ENCODE assay signal across 10 cellular contexts in the genomic region with DNA sequence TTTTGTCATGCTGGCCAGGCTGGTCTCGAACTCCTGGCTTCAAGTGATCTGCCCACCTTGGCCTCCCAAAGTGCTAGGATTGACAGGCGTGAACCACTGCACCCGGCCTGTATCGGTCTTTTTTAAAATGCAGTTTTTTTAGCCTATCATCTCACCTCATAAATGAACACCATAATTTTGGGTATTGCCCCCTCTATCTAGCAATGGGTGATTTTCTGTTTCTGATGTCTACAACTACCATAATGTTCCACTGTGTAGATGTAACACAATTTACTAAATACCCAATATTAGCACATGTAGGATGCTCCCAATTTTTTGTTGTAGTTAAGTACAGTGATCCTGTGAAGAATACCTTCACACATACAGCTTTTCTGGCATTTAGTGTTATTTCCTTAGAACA. TPM values are rescaled to one million over a fixed set of nuclear protein-coding genes. Genes with fewer than 3 reads are reported as not detected.
DNase-seq lines count a peak whose midpoint lies in the region; ATAC-seq, FAIRE-seq and TF ChIP-seq lines count a peak whose summit lies in the region.
"Had no signal": no experiment of that assay in that cellular context is flagged by ENCODE, and none has a peak within 500 bp of the region (broad histone marks: within the 10 kb centered on the region; RNA-seq: fewer than 3 reads in every experiment).

No MANE protein-coding gene starts in this region.

- no peaks in the 10 kb centered on the region for H3K36me3 ChIP-seq in CD8-positive, alpha-beta T cell (ENCODE audit: insufficient read depth, low read length)
- H3K36me3 ChIP-seq in KMS-11 (ENCODE audit: insufficient read depth) = no peaks in the 10 kb centered on the region
- 0 out of 3 replicates have a peak, but pooled peaks cover 4% of the 10 kb centered on the region for H3K36me3 ChIP-seq in K562 (ENCODE audit: control insufficient read depth, insufficient read depth, low read length)

- peak overlapping the region; percentile 80 for H3K4me3 Mint-ChIP-seq in CD8-positive, alpha-beta T cell
- H3K4me3 Mint-ChIP-seq in naive B cell = peak overlapping the region; percentile 5 to 99 (median 93)

- TF ChIP-seq CTCF in CD8-positive, alpha-beta T cell (IDR thresholded peaks at IDR 0.05) = no peak
- TF ChIP-seq CTCF in KMS-11 (conservative IDR thresholded peaks at IDR 0.05; ENCODE audit: low read depth, low read length) (no peak), K562 (IDR thresholded peaks at IDR 0.05 in 2 of 3, conservative IDR thresholded peaks at IDR 0.05 in 1 of 3; ENCODE audit: insufficient read depth in 2 of 3, low read depth in 1 of 3, low read length in 3 of 3) (peak in 1 of 3 experiments; percentile 11; a peak in 1 of 6 replicates)

- ATAC-seq in CD8-positive, alpha-beta T cell = no peak
- no peak for ATAC-seq in K562
- ATAC-seq in naive B cell (ENCODE audit: low read depth in 2 of 2) = no peak
- no peak for ATAC-seq in GM19463 (IDR thresholded peaks at IDR 0.05; ENCODE audit: unreplicated experiment)

- peak overlapping the region; percentile 78 for H3K27ac Mint-ChIP-seq in CD8-positive, alpha-beta T cell
- peak overlapping the region in 4 of 6 donors; percentile 90 to 99 (median 94) for H3K27ac Mint-ChIP-seq in naive B cell

- CTCF ChIA-PET in CD8-positive, alpha-beta T cell (lab: Charles Lee) = no interaction called here
- CTCF ChIA-PET in K562 (lab: Yijun Ruan, JAX; ENCODE audit: low intra/inter-chr PET ratio) = no interaction called here

- H3K4me2 ChIP-seq in KMS-11 (peak overlapping the region; percentile 88), K562 (ENCODE audit: insufficient read depth, low read length) (peak overlapping the region; percentile 83)

- H3K4me1 Mint-ChIP-seq in CD8-positive, alpha-beta T cell (ENCODE audit: low read depth) = peaks cover 30% of the 10 kb centered on the region
- H3K4me1 Mint-ChIP-seq in naive B cell = peaks cover 33 to 41% (median 39%) of the 10 kb centered on the region in 3 donors

- DNase-seq in CD8-positive, alpha-beta T cell = no peak
- DNase-seq in K562 (ENCODE audit: extremely low read depth in 1 of 4, low spot score in 3 of 4) = no peak
- DNase-seq in naive B cell = no peak
- DNase-seq in Ammon's horn (ENCODE audit: low spot score) = no peak
- no peak for DNase-seq in NCI-H748 treated with DMSO at 0.1 percent for 48 hours (lab: John Stamatoyannopoulos, UW)
- DNase-seq in NCI-H1417 treated with DMSO at 0.1 percent for 48 hours (lab: John Stamatoyannopoulos, UW) = no peak
- DNase-seq: H7, NCI-H1694 treated with DMSO at 0.1 percent for 48 hours had no signal

- H3K79me2 ChIP-seq in KMS-11 (ENCODE audit: insufficient read depth, low read depth) = peaks cover 22% of the 10 kb centered on the region
- peaks cover 33% of the 10 kb centered on the region for H3K79me2 ChIP-seq in K562 (ENCODE audit: control insufficient read depth, insufficient read depth, low read length)

- intact Hi-C loops in CD8-positive, alpha-beta T cell (cut with DNase I, micrococcal nuclease) = loop anchor here (5.0 to 10.0 kb wide), 4 partner anchors 788 to 1002 kb away; partner anchors contain the start of genes NPHP4 (in 1 of the 2) and PER3 (in 1 of the 2)
- intact Hi-C loops in K562 (cut with micrococcal nuclease) = no loop called here

- no peak overlapping the region for H3K4me3 ChIP-seq in CD8-positive, alpha-beta T cell (ENCODE audit: low read depth, low read length)
- H3K4me3 ChIP-seq in KMS-11 (IDR thresholded peaks at IDR 0.05; ENCODE audit: insufficient read depth, low read depth, low read length) = no peak overlapping the region
- H3K4me3 ChIP-seq in K562 = peak overlapping the region; percentile 96; the same call in 1 of the 2 replicates

- WGBS in K562 (ENCODE audit: insufficient coverage, low coverage, missing lambda C conversion rate) = 88% methylated on average over 4 of the region's 4 CpGs

- POLR2A ChIA-PET in CD8-positive, alpha-beta T cell (lab: Charles Lee) = interaction anchor here (0.6 kb wide), 1 partner anchor 85 kb away, joined by 3 read pairs; no protein-coding TSS in a partner anchor
- POLR2A ChIA-PET in K562 (lab: Yijun Ruan, JAX) = interaction anchor here (0.9 to 1.2 kb wide), 2 partner anchors 13 to 58 kb away, joined by 3 to 5 read pairs; no protein-coding TSS in a partner anchor

- no peak overlapping the region for H3K27ac ChIP-seq in CD8-positive, alpha-beta T cell (ENCODE audit: low read depth, low read length)
- peak overlapping the region; percentile 97; the same call in 1 of the 2 replicates for H3K27ac ChIP-seq in KMS-11
- H3K27ac ChIP-seq in K562 (ENCODE audit: extremely low read depth, low read depth, low read length) = no peak overlapping the region

- no peaks in the 10 kb centered on the region for H3K27me3 ChIP-seq in CD8-positive, alpha-beta T cell (ENCODE audit: insufficient read depth, low read length)
- H3K27me3 ChIP-seq in KMS-11 (ENCODE audit: insufficient read depth, low read depth) (no peaks in the 10 kb centered on the region), K562 (ENCODE audit: control insufficient read depth in 2 of 2, insufficient read depth in 2 of 2, low read length in 2 of 2) (peaks cover 0 to 6% of the 10 kb centered on the region in 2 experiments; a peak in 2 of 5 replicates)

- peaks cover 12% of the 10 kb centered on the region for H3K36me3 Mint-ChIP-seq in CD8-positive, alpha-beta T cell
- H3K36me3 Mint-ChIP-seq in naive B cell = peaks cover 0 to 7% of the 10 kb centered on the region in 2 donors

- peaks cover 25% of the 10 kb centered on the region for H3K4me1 ChIP-seq in CD8-positive, alpha-beta T cell (ENCODE audit: insufficient read depth, low read length)
- H3K4me1 ChIP-seq in KMS-11 (ENCODE audit: low read depth, poor library complexity, severe bottlenecking) = peaks cover 29% of the 10 kb centered on the region
- H3K4me1 ChIP-seq in K562 (replicated peaks in 1 of 2; ENCODE audit: control insufficient read depth in 2 of 2, insufficient read depth in 2 of 2, low read length in 2 of 2) = peaks cover 9 to 23% of the 10 kb centered on the region in 2 experiments; a peak in 4 of 5 replicates

- no peaks in the 10 kb centered on the region for H3K9me3 ChIP-seq in CD8-positive, alpha-beta T cell (ENCODE audit: low read length)
- H3K9me3 ChIP-seq in K562 (replicated peaks; ENCODE audit: control insufficient read depth, insufficient read depth, low read depth, low read length) = no peaks in the 10 kb centered on the region

- H3K27me3 Mint-ChIP-seq in CD8-positive, alpha-beta T cell (ENCODE audit: low read depth) = no peaks in the 10 kb centered on the region
- H3K27me3 Mint-ChIP-seq in naive B cell = no peaks in the 10 kb centered on the region

- TF ChIP-seq RAD21 in K562 (CRISPR knock-in tag; conservative IDR thresholded peaks at IDR 0.05 in 1 of 2, IDR thresholded peaks at IDR 0.05 in 1 of 2) = no peak

- 0 out of 2 replicates have a peak overlapping the region, but pooled peaks have one; percentile 98 for H3K9ac ChIP-seq in KMS-11
- peak overlapping the region; percentile 11 to 82; a peak in 3 of 4 replicates for H3K9ac ChIP-seq in K562 (ENCODE audit: insufficient read depth in 1 of 2, low read depth in 2 of 2, low read length in 2 of 2)

- H4K20me1 ChIP-seq in KMS-11 (ENCODE audit: insufficient read depth) (no peaks in the 10 kb centered on the region; the same call in 1 of the 2 replicates), K562 (replicated peaks; ENCODE audit: control insufficient read depth, insufficient read depth, low read length) (peaks cover 18% of the 10 kb centered on the region; the same call in 1 of the 2 replicates)

- no peak overlapping the region for H2AFZ ChIP-seq in KMS-11 (ENCODE audit: low read depth)
- H2AFZ ChIP-seq in K562 (ENCODE audit: low read depth, low read length) = no peak overlapping the region

- no TSS peak for BruUV-seq in K562 (replicated peaks; lab: Mats Ljungman, UMichigan)

- TF ChIP-seq EP300 in K562 (IDR thresholded peaks at IDR 0.05; ENCODE audit: low read length) = no peak

- FAIRE-seq in K562 (lab: Jason Lieb, UNC) = peak; percentile 6

- in situ Hi-C loops in K562 (cut with MboI) = no loop called here

- peaks cover 9% of the 10 kb centered on the region for H3K9me1 ChIP-seq in K562 (ENCODE audit: control insufficient read depth, insufficient read depth, low read length)

- no peak for TF ChIP-seq POLR2A in K562 (conservative IDR thresholded peaks at IDR 0.05)

- no peaks in the 10 kb centered on the region for H3K9me3 Mint-ChIP-seq in CD8-positive, alpha-beta T cell
- H3K9me3 Mint-ChIP-seq in naive B cell = peaks cover 0 to under 1% (median 0%) of the 10 kb centered on the region in 7 donors

TF ChIP-seq in K562, 482 proteins besides CTCF, POLR2A, EP300 and RAD21 (continues in another document):
- TF ChIP-seq POLR3G (IDR thresholded peaks at IDR 0.05; ENCODE audit: extremely low read depth, insufficient read length, insufficient replicate concordance) (no peak), PKNOX1 (IDR thresholded peaks at IDR 0.05) (peak; percentile 32; the same call in 1 of the 2 replicates)

RNA-seq across cellular contexts. Expression of gene CAMTA1, which starts 2.0 kb away (rescaled TPM):
- total RNA-seq in CD8-positive, alpha-beta T cell = 10 to 100 TPM; 43.9 to 46.5 TPM
- 20.6 and 31.7 TPM in 2 replicates for total RNA-seq in K562 (2011; cell fraction: chromatin; rRNA removed; ENCODE audit: low replicate concordance)
- total RNA-seq in K562 (2011; cell fraction: nucleolus; rRNA removed) = 11.8 and 14.1 TPM in 2 replicates
- 35.6 and 49.6 TPM in 2 replicates for total RNA-seq in K562 (2011; cell fraction: nucleoplasm; rRNA removed)
- total RNA-seq in K562 (2014; rRNA removed) = 41.8 and 43.9 TPM in 2 replicates
- total RNA-seq in K562 (2014; rRNA removed; fragmentation: Illumina TruSeq; extraction: Trizol) = 61.2 and 66.8 TPM in 2 replicates
- total RNA-seq in K562 (2015; rRNA removed; fragmentation: Illumina TruSeq; extraction: Trizol) = 53.0 and 65.9 TPM in 2 replicates
- total RNA-seq in K562 (2021) = 72.4 and 74.7 TPM in 2 replicates
- polyA plus RNA-seq in K562 (2011; rRNA removed) = 45.4 and 57.4 TPM in 2 replicates
- 13.7 and 47.2 TPM in 2 replicates for polyA plus RNA-seq in K562 (2011; cell fraction: cytosol; rRNA removed)
- polyA plus RNA-seq in K562 (2011; cell fraction: nucleus; rRNA removed) = 11.8 and 21.1 TPM in 2 replicates
- polyA plus RNA-seq in K562 (2012) = 58.8 and 114 TPM in 2 replicates
- 137 and 161 TPM in 2 replicates for polyA plus RNA-seq in K562 (2014; fragmentation: Illumina TruSeq; extraction: Trizol)
- polyA plus RNA-seq in K562 (2014; fragmentation: Nextera tagmentation; extraction: Ambion mirVana) = 10 to 100 TPM; 59.8 to 77.4 TPM
- polyA plus RNA-seq in K562 (2014; rRNA removed) = 81.0 and 98.3 TPM in 2 replicates
- 19.2 and 21.2 TPM in 2 replicates for polyA minus RNA-seq in K562 (2011; rRNA and poly(A)+ RNA removed)
- polyA minus RNA-seq in K562 (2011; cell fraction: cytosol; rRNA and poly(A)+ RNA removed) = 10.4 and 12.7 TPM in 2 replicates
- 12.7 and 15.7 TPM in 2 replicates for polyA minus RNA-seq in K562 (2011; cell fraction: nucleus; rRNA and poly(A)+ RNA removed)
- polyA plus RNA-seq in naive B cell (ENCODE audit: low read depth in 6 of 6) = 100 to 1,000 TPM in 1 of 6 donors, 10 to 100 TPM in 5; 75.4 to 140 (median 88.8) TPM
